Comparison of ENCODE assay signal across 8 cellular contexts in the genomic region with DNA sequence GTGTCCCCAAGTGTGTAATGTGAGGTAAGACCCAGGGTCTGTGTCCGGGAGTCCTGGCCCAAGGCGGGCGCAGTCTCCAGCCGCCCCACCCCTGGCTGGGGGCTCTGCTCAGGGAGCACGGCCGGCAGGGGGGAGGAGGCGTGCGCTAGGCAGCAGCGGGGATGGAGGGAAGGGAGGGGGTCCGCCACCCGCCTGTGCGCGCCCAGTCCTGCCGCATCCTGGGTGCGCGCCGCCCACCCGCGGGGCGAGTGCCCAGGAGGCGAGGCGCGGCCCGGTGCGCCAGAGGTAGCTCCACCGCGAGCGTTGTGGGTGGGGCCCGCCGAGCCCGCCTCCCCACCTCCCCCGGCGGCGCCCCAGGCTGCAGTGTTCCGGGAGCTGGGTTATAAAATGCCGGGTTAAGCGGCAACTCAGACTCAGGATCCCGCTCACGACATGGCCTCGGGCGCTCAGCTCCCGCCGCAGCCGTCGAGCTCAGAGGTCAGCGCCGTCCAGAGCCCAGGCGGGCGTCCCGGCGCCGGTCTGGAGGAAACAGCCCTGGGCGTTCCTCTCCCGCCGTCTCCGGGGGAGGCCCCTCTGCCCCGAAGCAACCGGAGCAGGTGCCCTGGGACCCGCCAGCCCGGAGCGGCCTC. TPM values are rescaled to one million over a fixed set of nuclear protein-coding genes. Genes with fewer than 3 reads are reported as not detected.
DNase-seq lines count a peak whose midpoint lies in the region; ATAC-seq and TF ChIP-seq lines count a peak whose summit lies in the region.

A gene with protein sequence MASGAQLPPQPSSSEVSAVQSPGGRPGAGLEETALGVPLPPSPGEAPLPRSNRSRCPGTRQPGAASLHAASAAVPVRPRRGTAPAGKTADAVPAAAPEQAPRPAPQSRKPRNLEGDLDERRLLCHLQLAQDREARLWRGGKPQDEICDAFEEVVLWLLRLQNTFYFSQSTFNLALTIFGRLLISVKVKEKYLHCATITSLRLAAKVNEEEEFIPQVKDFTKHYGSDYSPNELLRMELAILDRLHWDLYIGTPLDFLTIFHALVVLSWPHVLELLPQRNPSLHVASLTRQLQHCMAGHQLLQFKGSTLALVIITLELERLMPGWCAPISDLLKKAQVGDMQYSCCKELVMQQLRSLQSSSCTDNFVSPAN (plus strand): TSS at position 363 of the 629 bp plus-strand sequence. CDS start 70 bp downstream, at position 433.

- no peaks in the 10 kb centered on the region for H3K36me3 ChIP-seq in rectal smooth muscle tissue (ENCODE audit: control insufficient read depth, insufficient read depth, low read length)

- peak within 1 kb of the TSS; percentile 75 to 79 for H3K4me3 Mint-ChIP-seq in activated T-cell treated with anti-CD3 and anti-CD28 coated beads, Interleukin-2, amount 50 U/mL, for 72 hours

- no peak for TF ChIP-seq EP300 in Ishikawa (IDR thresholded peaks at IDR 0.05; ENCODE audit: borderline replicate concordance)

- peaks cover 0 to 3% of the 10 kb centered on the region in 2 donors for H3K36me3 Mint-ChIP-seq in activated T-cell treated with anti-CD3 and anti-CD28 coated beads, Interleukin-2, amount 50 U/mL, for 72 hours (ENCODE audit: insufficient read depth in 2 of 2)

- ATAC-seq in GM18907 (IDR thresholded peaks at IDR 0.05; ENCODE audit: unreplicated experiment) (peak; percentile 42), foreskin keratinocyte (peak; percentile 58), HG03095 (IDR thresholded peaks at IDR 0.05; ENCODE audit: unreplicated experiment) (no peak)
- peak; percentile 75 to 79 for ATAC-seq in activated T-cell treated with anti-CD3 and anti-CD28 coated beads, Interleukin-2, amount 50 U/mL, for 72 hours (replicated peaks in 1 of 2)

- H3K27me3 ChIP-seq in foreskin keratinocyte (peaks cover 25% of the 10 kb centered on the region), rectal smooth muscle tissue (ENCODE audit: control insufficient read depth, insufficient read depth, low read length) (peaks cover 6% of the 10 kb centered on the region)

- H3K4me1 Mint-ChIP-seq in activated T-cell treated with anti-CD3 and anti-CD28 coated beads, Interleukin-2, amount 50 U/mL, for 72 hours (ENCODE audit: low read depth): peaks cover 22% of the 10 kb centered on the region

- H3K27me3 Mint-ChIP-seq in activated T-cell treated with anti-CD3 and anti-CD28 coated beads, Interleukin-2, amount 50 U/mL, for 72 hours (ENCODE audit: low read depth): peaks cover 16% of the 10 kb centered on the region

- H3K4me1 ChIP-seq in foreskin keratinocyte (no peaks in the 10 kb centered on the region), rectal smooth muscle tissue (ENCODE audit: control insufficient read depth, insufficient read depth, low read length) (no peaks in the 10 kb centered on the region)

- H3K27ac ChIP-seq in foreskin keratinocyte: no peak within 1 kb of the TSS
- H3K27ac ChIP-seq in rectal smooth muscle tissue (ENCODE audit: low read depth, low read length): no peak within 1 kb of the TSS

- no peak for TF ChIP-seq CTCF in foreskin keratinocyte (conservative IDR thresholded peaks at IDR 0.05)

- peak within 1 kb of the TSS; percentile 55 for H3K4me3 ChIP-seq in rectal smooth muscle tissue (ENCODE audit: low read length)

- H3K9ac ChIP-seq in rectal smooth muscle tissue (ENCODE audit: low read length): no peak within 1 kb of the TSS

- no peak within 1 kb of the TSS for H3K27ac Mint-ChIP-seq in activated T-cell treated with anti-CD3 and anti-CD28 coated beads, Interleukin-2, amount 50 U/mL, for 72 hours

- no peak for TF ChIP-seq RAD21 in Ishikawa (IDR thresholded peaks at IDR 0.05; ENCODE audit: low read depth)

- H3K9me3 Mint-ChIP-seq in activated T-cell treated with anti-CD3 and anti-CD28 coated beads, Interleukin-2, amount 50 U/mL, for 72 hours: no peaks in the 10 kb centered on the region

- peak; percentile 70 for DNase-seq in activated T-cell treated with anti-CD3 and anti-CD28 coated beads, Interleukin-2, amount 50 U/mL, for 72 hours
- DNase-seq in foreskin keratinocyte: no peak
- DNase-seq in SKM-1 treated with dmso at 0.1 percent for 144 hours (lab: John Stamatoyannopoulos, UW; ENCODE audit: unreplicated experiment): no peak
- DNase-seq in NCI-H2171 treated with DMSO at 0.1 percent for 48 hours (lab: John Stamatoyannopoulos, UW): no peak

TF ChIP-seq in Ishikawa, 13 proteins besides CTCF, POLR2A, EP300 and RAD21:
- TF ChIP-seq FOXM1 (IDR thresholded peaks at IDR 0.05; ENCODE audit: borderline replicate concordance, low read depth): no peak
- TF ChIP-seq ZBTB7A (IDR thresholded peaks at IDR 0.05; ENCODE audit: low read depth): 0 out of 2 replicates have a peak, but pooled peaks have one; percentile 27
- no peak for TF ChIP-seq CREB1 (IDR thresholded peaks at IDR 0.05; ENCODE audit: low read depth)
- no peak for TF ChIP-seq CEBPB (IDR thresholded peaks at IDR 0.05)

RNA-seq across cellular contexts. Expression of the gene that starts here (rescaled TPM):
- total RNA-seq in activated T-cell treated with anti-CD3 and anti-CD28 coated beads, Interleukin-2, amount 50 U/mL, for 72 hours: 1 to 10 TPM; 3.4 to 4.6 TPM
- total RNA-seq in foreskin keratinocyte: 0.37 and 0.39 TPM in 2 replicates
- polyA plus RNA-seq in foreskin keratinocyte: 0.12 and 0.19 TPM in 2 replicates

Comparison
In these comparisons a context has a peak if more than half of its experiments do, and no peak if none do; other contexts are left out.
1. Peak in ATAC-seq in foreskin keratinocyte; RNA of the gene not detected or under 1 TPM.
2. DNase-seq: peak in activated T-cell treated with anti-CD3 and anti-CD28 coated beads, Interleukin-2, amount 50 U/mL, for 72 hours (2 of 2); none in foreskin keratinocyte (0 of 2), SKM-1 treated with dmso at 0.1 percent for 144 hours (single experiment) and NCI-H2171 treated with DMSO at 0.1 percent for 48 hours (single experiment).